2 cellular contexts compared by ENCODE assay signal in the genomic region with DNA sequence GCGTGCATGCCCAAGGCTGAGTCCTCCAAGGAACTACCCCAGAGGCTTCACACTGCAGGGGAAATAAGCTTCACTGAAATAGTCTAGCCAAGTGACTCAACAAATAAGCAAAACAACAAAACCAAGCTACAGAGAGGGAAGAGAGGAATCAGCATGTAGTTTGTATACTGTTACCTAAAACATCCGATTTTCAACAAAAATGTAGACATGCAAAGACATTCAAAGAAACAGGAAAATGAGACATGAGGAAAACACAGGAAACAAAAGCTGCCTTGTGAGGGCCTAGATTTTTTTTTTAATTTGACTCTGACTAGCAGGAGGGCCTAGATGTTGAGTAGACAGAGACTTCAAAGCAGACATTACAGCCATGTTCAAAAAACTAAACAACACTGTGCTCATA.
TF ChIP-seq lines count a peak whose summit lies in the region.

No MANE protein-coding gene starts in this region.

TF ChIP-seq in endothelial cell of umbilical vein, 7 proteins besides CTCF, POLR2A, EP300 and RAD21 (continued from another document):
- TF ChIP-seq FOS (IDR thresholded peaks at IDR 0.05; ENCODE audit: borderline replicate concordance, insufficient read depth, low read length) (no peak), POLR2AphosphoS5 (IDR thresholded peaks at IDR 0.05; ENCODE audit: insufficient read depth, low read depth, low read length) (no peak), MYC (IDR thresholded peaks at IDR 0.05; ENCODE audit: low read depth, low read length) (no peak), JUN (IDR thresholded peaks at IDR 0.05; ENCODE audit: borderline replicate concordance, insufficient read depth, insufficient read length, low read depth) (no peak)
- TF ChIP-seq, protein P1, sequence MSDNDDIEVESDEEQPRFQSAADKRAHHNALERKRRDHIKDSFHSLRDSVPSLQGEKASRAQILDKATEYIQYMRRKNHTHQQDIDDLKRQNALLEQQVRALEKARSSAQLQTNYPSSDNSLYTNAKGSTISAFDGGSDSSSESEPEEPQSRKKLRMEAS (IDR thresholded peaks at IDR 0.05; ENCODE audit: insufficient read depth, insufficient read length): no peak
TF ChIP-seq in endothelial cell of umbilical vein: peak in this region for 0.

TF ChIP-seq in GM12891, 5 proteins besides CTCF, POLR2A, EP300 and RAD21 (continued from another document):
- TF ChIP-seq PAX5 (IDR thresholded peaks at IDR 0.05; ENCODE audit: insufficient read depth, low read length, severe bottlenecking): no peak
